Comparison of ENCODE assay signal across 27 cellular contexts in the genomic region with DNA sequence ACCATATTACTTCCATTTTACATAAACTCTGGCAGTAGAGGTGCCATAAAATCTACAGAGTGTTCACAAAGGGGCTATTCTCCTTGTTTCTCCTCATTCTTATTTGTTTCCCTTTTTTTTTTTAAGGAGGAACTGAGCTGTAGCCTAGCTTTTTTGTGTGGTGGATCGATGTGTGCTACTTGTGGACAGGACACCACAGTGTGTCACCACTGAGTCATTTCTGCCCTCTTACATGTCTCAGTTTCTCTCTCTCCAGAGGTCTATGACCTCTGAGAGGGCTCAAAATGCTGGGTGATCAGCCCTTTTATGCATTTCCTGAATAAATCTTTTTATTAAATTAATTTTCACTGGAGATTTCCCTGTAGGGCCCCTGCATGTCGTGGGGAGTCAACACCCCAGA.
"Had no signal": no experiment of that assay in that cellular context is flagged by ENCODE, and none has a peak within 500 bp of the region (broad histone marks: within the 10 kb centered on the region; RNA-seq: fewer than 3 reads in every experiment).

No MANE protein-coding gene starts in this region.

- H3K27me3 ChIP-seq: brain microvascular endothelial cell, cardiac muscle cell, SJSA1 had no signal

- H3K27ac ChIP-seq: brain microvascular endothelial cell, cardiac muscle cell, SJSA1, WERI-Rb-1 had no signal

- H3K36me3 ChIP-seq: brain microvascular endothelial cell, cardiac muscle cell, SJSA1, WERI-Rb-1 had no signal

- ATAC-seq: activated CD4-positive, alpha-beta T cell treated with anti-CD3 and anti-CD28 coated beads for 36 hours; Panc1; Right ventricle myocardium inferior; T-helper 17 cell had no signal

- H3K9me3 ChIP-seq: SJSA1 had no signal

- H3K4me1 ChIP-seq: SJSA1 had no signal

- FAIRE-seq: TTC549 had no signal

- H3K4me3 ChIP-seq: cardiac muscle cell, SJSA1 had no signal

- DNase-seq: activated CD4-positive, alpha-beta T cell treated with anti-CD3 and anti-CD28 coated beads for 36 hours; activated CD4-positive, alpha-beta T cell treated with anti-CD3 and anti-CD28 coated beads, Interleukin-2, amount 50 U/mL, for 4 hours; activated gamma-delta T cell treated with Interleukin-2 at 50 U/mL for 16 hours; activated naive CD4-positive, alpha-beta T cell treated with anti-CD3 and anti-CD28 coated beads, Interleukin-2, amount 10 ng/mL, durations not matched to agents 7 days and 5 days; activated naive CD8-positive, alpha-beta T cell treated with anti-CD3 and anti-CD28 coated beads for 36 hours; activated T-cell treated with anti-CD3 and anti-CD28 coated beads for 4 hours; activated T-cell treated with anti-CD3 and anti-CD28 coated beads, Interleukin-2, amount 50 U/mL, for 48 hours; brain microvascular endothelial cell; Karpas-422; MM.1S; NCI-H1092 treated with DMSO at 0.1 percent for 48 hours; NCI-H1417 treated with DMSO at 0.1 percent for 48 hours; NCI-H1694 treated with DMSO at 0.1 percent for 48 hours; NCI-H2029 treated with DMSO at 0.1 percent for 48 hours; NCI-H345; NCI-H510A; NCI-H526 treated with DMSO at 0.1 percent for 48 hours; NCI-H82; RPMI8226; T-helper 17 cell; T-helper 9 cell; WERI-Rb-1 had no signal
